Comparison of ENCODE assay signal across 1 cellular context in genomic region chr10:89302628-89303027, GRCh38.
TF ChIP-seq lines count a peak whose summit lies in the region.

No MANE protein-coding gene starts in this region.

TF ChIP-seq in GM12878, 131 proteins besides CTCF, POLR2A, EP300 and RAD21:
- TF ChIP-seq E4F1 (IDR thresholded peaks at IDR 0.05; ENCODE audit: borderline replicate concordance, partially characterized antibody) (no peak), ZBED1 (IDR thresholded peaks at IDR 0.05; ENCODE audit: borderline replicate concordance) (no peak), EZH2 (IDR thresholded peaks at IDR 0.05; ENCODE audit: borderline replicate concordance, control insufficient read depth, low read depth, low read length) (no peak), WRNIP1 (IDR thresholded peaks at IDR 0.05; ENCODE audit: borderline replicate concordance, low read depth, low read length) (no peak), TCF3 (IDR thresholded peaks at IDR 0.05; ENCODE audit: borderline replicate concordance, insufficient read depth, low read depth, low read length) (no peak), STAT3 (IDR thresholded peaks at IDR 0.05; ENCODE audit: low read depth, low read length) (no peak)
